Comparison of ENCODE assay signal across 23 cellular contexts in the genomic region with DNA sequence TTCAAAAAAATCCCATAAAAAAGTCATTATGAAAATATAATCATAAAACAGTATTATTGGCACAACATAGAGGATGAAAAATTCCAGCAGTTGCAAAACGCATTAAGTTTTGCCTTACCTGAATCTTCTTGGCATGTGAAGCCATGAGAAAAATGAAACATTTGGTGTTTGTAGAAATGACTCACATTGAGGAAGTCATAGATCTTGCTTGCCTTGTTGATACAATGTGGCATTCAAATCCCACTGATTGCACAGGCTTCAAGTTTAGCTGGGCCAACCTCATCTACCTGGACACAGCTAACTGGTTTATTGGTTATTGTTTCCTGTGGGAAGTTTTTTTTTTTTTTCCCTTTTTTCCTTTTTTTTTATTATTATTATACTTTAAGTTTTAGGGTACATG.
"Had no signal": no experiment of that assay in that cellular context is flagged by ENCODE, and none has a peak within 500 bp of the region (broad histone marks: within the 10 kb centered on the region; RNA-seq: fewer than 3 reads in every experiment).

No MANE protein-coding gene starts in this region.

- H3K4me3 ChIP-seq: cardiac muscle cell, gastroesophageal sphincter, neural progenitor cell, right atrium auricular region, stomach, suprapubic skin, tibial artery, upper lobe of right lung had no signal

- H3K36me3 ChIP-seq: cardiac muscle cell, gastroesophageal sphincter, neural progenitor cell, right atrium auricular region, stomach, suprapubic skin, tibial artery, upper lobe of right lung had no signal

- H3K27ac ChIP-seq: cardiac muscle cell, gastroesophageal sphincter, neural progenitor cell, right atrium auricular region, stomach, suprapubic skin, tibial artery, upper lobe of right lung, VCaP had no signal

- H3K9me3 ChIP-seq: suprapubic skin, upper lobe of right lung had no signal

- H3K27me3 ChIP-seq: cardiac muscle cell, gastroesophageal sphincter, neural progenitor cell, right atrium auricular region, stomach, suprapubic skin, tibial artery, upper lobe of right lung had no signal

- H3K4me1 ChIP-seq: gastroesophageal sphincter, right atrium auricular region, stomach, suprapubic skin, tibial artery, upper lobe of right lung had no signal

- DNase-seq: activated CD4-positive, alpha-beta T cell treated with anti-CD3 and anti-CD28 coated beads for 48 hours; activated CD4-positive, alpha-beta T cell treated with anti-CD3 and anti-CD28 coated beads, Interleukin-2, amount 50 U/mL, for 48 hours; activated CD8-positive, alpha-beta memory T cell treated with anti-CD3 and anti-CD28 coated beads for 24 hours; activated effector memory CD4-positive, alpha-beta T cell treated with Interleukin-2 at 50 U/mL for 16 hours; activated naive CD4-positive, alpha-beta T cell treated with Interleukin-2 at 50 U/mL for 16 hours; anterior cingulate cortex; hippocampal formation; left colon; mammary epithelial cell; naive B cell; stimulated activated CD4-positive, alpha-beta T cell treated with anti-CD3 and anti-CD28 coated beads, Interleukin-15, amount 100 ng/mL, for 24 hours; stimulated activated CD4-positive, alpha-beta T cell treated with anti-CD3 and anti-CD28 coated beads, Interleukin-2, amount 100 ng/mL, for 24 hours; stimulated activated naive B cell treated with anti-CD40 and anti-IgM and Interleukin-4, amounts not matched to agents 10 μg/mL and 1 μg/mL and 100 μg/mL, for 72 hours; stomach; T-helper 9 cell; tibial artery; upper lobe of right lung had no signal

- ATAC-seq: gastroesophageal sphincter; left colon; stimulated activated naive B cell treated with anti-CD40 and anti-IgM and Interleukin-4, amounts not matched to agents 10 μg/mL and 1 μg/mL and 100 μg/mL, for 72 hours; upper lobe of right lung had no signal
